1 cellular context compared by ENCODE assay signal in genomic region chr6:26033132-26033941, GRCh38.
TF ChIP-seq lines count a peak whose summit lies in the region.

No MANE protein-coding gene starts in this region.

TF ChIP-seq in HEK293, 187 proteins besides CTCF, POLR2A, EP300 and RAD21 (continued from another document):
- TF ChIP-seq REPIN1 (tag by site-specific recombination; IDR thresholded peaks at IDR 0.05; ENCODE audit: low read depth) (no peak), SP2 (tag by site-specific recombination; IDR thresholded peaks at IDR 0.05) (peak; percentile 41; the same call in 1 of the 2 replicates), ZNF473 (tag by site-specific recombination; IDR thresholded peaks at IDR 0.05) (no peak), ZBTB10 (tag by site-specific recombination; IDR thresholded peaks at IDR 0.05) (no peak), ZNF391 (tag by site-specific recombination; IDR thresholded peaks at IDR 0.05; ENCODE audit: borderline replicate concordance, low read depth) (0 out of 2 replicates have a peak, but pooled peaks have one; percentile 40), ZNF335 (tag by site-specific recombination; conservative IDR thresholded peaks at IDR 0.05) (peak; percentile 86), ZNF121 (tag by site-specific recombination; IDR thresholded peaks at IDR 0.05) (0 out of 2 replicates have a peak, but pooled peaks have one; percentile 12), ZSCAN16 (tag by site-specific recombination; IDR thresholded peaks at IDR 0.05) (no peak), ZNF366 (tag by site-specific recombination; conservative IDR thresholded peaks at IDR 0.05) (no peak), ZNF394 (tag by site-specific recombination; IDR thresholded peaks at IDR 0.05; ENCODE audit: borderline replicate concordance) (peak; percentile 45; the same call in 1 of the 2 replicates), ZNF48 (tag by site-specific recombination; IDR thresholded peaks at IDR 0.05) (no peak), SCRT2 (tag by site-specific recombination; IDR thresholded peaks at IDR 0.05) (no peak), ZFP37 (tag by site-specific recombination; IDR thresholded peaks at IDR 0.05) (peak; percentile 59; the same call in 1 of the 2 replicates)
